ENCODE assay signal across 22 cellular contexts in genomic region chr5:180371949-180372348, GRCh38. TPM values are rescaled to one million over a fixed set of nuclear protein-coding genes. Genes with fewer than 3 reads are reported as not detected.
A peak's percentile ranks its signal among the peaks of the same experiment; 100 is the strongest.
DNase-seq lines count a peak whose midpoint lies in the region; ATAC-seq and TF ChIP-seq lines count a peak whose summit lies in the region.
"Had no signal": no experiment of that assay in that cellular context is flagged by ENCODE, and none has a peak within 500 bp of the region (broad histone marks: within the 10 kb centered on the region; RNA-seq: fewer than 3 reads in every experiment).

No MANE protein-coding gene starts in this region.

- CTCF ChIA-PET in HEK293 (lab: Yijun Ruan, JAX): interaction anchor here (0.7 to 1.1 kb wide), 4 partner anchors 78 to 297 kb away, joined by 3 to 4 read pairs (median 4); no protein-coding TSS in a partner anchor

- no peak overlapping the region for H3K27ac Mint-ChIP-seq in GM23338
- H3K27ac Mint-ChIP-seq: B cell; CD4-positive, CD25-positive, alpha-beta regulatory T cell; CD8-positive, alpha-beta T cell had no signal

- H3K23ac ChIP-seq in neuronal stem cell (ENCODE audit: low read depth, low read length, poor library complexity): no peak overlapping the region

- H2BK12ac ChIP-seq in neuronal stem cell (ENCODE audit: low read length): no peak overlapping the region

- H4K91ac ChIP-seq in neuronal stem cell (ENCODE audit: low read depth, low read length, poor library complexity): no peak overlapping the region

- H3K9ac ChIP-seq in neuronal stem cell (ENCODE audit: low read depth, low read length, poor library complexity): peak overlapping the region; percentile 7
- H3K9ac ChIP-seq: BLaER1 had no signal

- H3K9me2 ChIP-seq in GM23338 (ENCODE audit: insufficient read depth): no peaks in the 10 kb centered on the region

- H2BK120ac ChIP-seq in neuronal stem cell (ENCODE audit: low read depth, low read length): no peak overlapping the region

- H3F3A ChIP-seq in GM23338 (replicated peaks; ENCODE audit: low read depth): no peaks in the 10 kb centered on the region

- no peak for TF ChIP-seq EP300 in suprapubic skin (IDR thresholded peaks at IDR 0.05)

- H3K9me3 ChIP-seq in HEK293 (ENCODE audit: control insufficient read depth, insufficient read depth, low read depth, low read length) (no peaks in the 10 kb centered on the region), neuronal stem cell (replicated peaks in 1 of 2; ENCODE audit: control insufficient read depth in 2 of 2, insufficient read depth in 1 of 2, low read depth in 1 of 2, low read length in 2 of 2) (no peaks in the 10 kb centered on the region), breast epithelium (no peaks in the 10 kb centered on the region), suprapubic skin (no peaks in the 10 kb centered on the region)
- H3K9me3 ChIP-seq: BLaER1, Caco-2, HAP-1 had no signal

- POLR2A ChIA-PET in HEK293 (lab: Yijun Ruan, JAX): no interaction called here

- TF ChIP-seq POLR2A in breast epithelium (IDR thresholded peaks at IDR 0.05): no peak
- no peak for TF ChIP-seq POLR2A in suprapubic skin (IDR thresholded peaks at IDR 0.05)

- no peak overlapping the region for H2BK5ac ChIP-seq in neuronal stem cell (ENCODE audit: low read length)

- TF ChIP-seq CTCF in GM23338 (conservative IDR thresholded peaks at IDR 0.05; ENCODE audit: low read depth in 2 of 2) (no peak), HEK293 (tag by site-specific recombination; IDR thresholded peaks at IDR 0.05) (no peak), breast epithelium (IDR thresholded peaks at IDR 0.05) (no peak), suprapubic skin (IDR thresholded peaks at IDR 0.05) (no peak)

- no peak overlapping the region for H3K14ac ChIP-seq in neuronal stem cell (ENCODE audit: low read length)

- H3K4me2 ChIP-seq in GM23338 (no peak overlapping the region), neuronal stem cell (ENCODE audit: insufficient read depth, low read length, poor library complexity, severe bottlenecking) (no peak overlapping the region)
- H3K4me2 ChIP-seq: BLaER1 had no signal

- H3K36me3 ChIP-seq in GM23338 (ENCODE audit: insufficient read depth) (no peaks in the 10 kb centered on the region), HEK293 (ENCODE audit: control insufficient read depth in 2 of 2, insufficient read depth in 1 of 2, low read length in 2 of 2) (no peaks in the 10 kb centered on the region), neuronal stem cell (replicated peaks in 1 of 2; ENCODE audit: control insufficient read depth in 2 of 2, insufficient read depth in 2 of 2, low read length in 2 of 2) (no peaks in the 10 kb centered on the region), breast epithelium (no peaks in the 10 kb centered on the region), suprapubic skin (no peaks in the 10 kb centered on the region)
- H3K36me3 ChIP-seq: BLaER1, HAP-1 had no signal

- H3K4me1 ChIP-seq in GM23338 (ENCODE audit: insufficient read depth): no peaks in the 10 kb centered on the region
- no peaks in the 10 kb centered on the region for H3K4me1 ChIP-seq in HEK293 (ENCODE audit: control insufficient read depth, insufficient read depth, low read length)
- H3K4me1 ChIP-seq in neuronal stem cell (ENCODE audit: control insufficient read depth in 2 of 2, insufficient read depth in 1 of 2, low read depth in 1 of 2, low read length in 2 of 2): no peaks in the 10 kb centered on the region
- no peaks in the 10 kb centered on the region for H3K4me1 ChIP-seq in breast epithelium
- H3K4me1 ChIP-seq in suprapubic skin: no peaks in the 10 kb centered on the region
- H3K4me1 ChIP-seq: Caco-2, HAP-1 had no signal

- H3K27me3 Mint-ChIP-seq in GM23338 (ENCODE audit: insufficient read depth, low read depth, poor library complexity): peaks cover 4% of the 10 kb centered on the region
- H3K27me3 Mint-ChIP-seq: B cell had no signal

- H2AFZ ChIP-seq in GM23338 (0 out of 2 replicates have a peak overlapping the region, but pooled peaks have one; percentile 38), neuronal stem cell (ENCODE audit: low read length) (no peak overlapping the region)

- H3K9me3 Mint-ChIP-seq in GM23338: no peaks in the 10 kb centered on the region
- H3K9me3 Mint-ChIP-seq: CD8-positive, alpha-beta T cell had no signal

- H2BK15ac ChIP-seq in neuronal stem cell (ENCODE audit: low read length): no peak overlapping the region

- H3K18ac ChIP-seq in neuronal stem cell (ENCODE audit: low read length): peak overlapping the region; percentile 77

- H4K20me1 ChIP-seq in GM23338 (replicated peaks; ENCODE audit: insufficient read depth): no peaks in the 10 kb centered on the region
- H4K20me1 ChIP-seq: BLaER1 had no signal

- H3K4ac ChIP-seq in neuronal stem cell (ENCODE audit: low read length): no peak overlapping the region

- H4K8ac ChIP-seq in neuronal stem cell (ENCODE audit: low read depth, low read length): no peak overlapping the region

- H3K79me1 ChIP-seq in neuronal stem cell (ENCODE audit: low read depth, low read length): peaks cover 2% of the 10 kb centered on the region

- intact Hi-C loops in breast epithelium (cut with DNase I; ENCODE audit: low total_unique reads): no loop called here

- H3K4me3 Mint-ChIP-seq in GM23338: no peak overlapping the region
- H3K4me3 Mint-ChIP-seq: B cell; CD4-positive, CD25-positive, alpha-beta regulatory T cell; CD8-positive, alpha-beta T cell had no signal

- H3K4me1 Mint-ChIP-seq in GM23338: no peaks in the 10 kb centered on the region; the same call in 2 of the 3 replicates
- H3K4me1 Mint-ChIP-seq: B cell; CD4-positive, CD25-positive, alpha-beta regulatory T cell had no signal

- H3K27me3 ChIP-seq in GM23338 (ENCODE audit: insufficient read depth): no peaks in the 10 kb centered on the region
- H3K27me3 ChIP-seq in neuronal stem cell (ENCODE audit: control insufficient read depth in 3 of 3, insufficient read depth in 3 of 3, low read depth in 1 of 3, low read length in 3 of 3): peaks cover 0 to 7% (median 0%) of the 10 kb centered on the region in 3 experiments
- H3K27me3 ChIP-seq in breast epithelium: no peaks in the 10 kb centered on the region
- H3K27me3 ChIP-seq in suprapubic skin: no peaks in the 10 kb centered on the region
- H3K27me3 ChIP-seq: BLaER1 had no signal

- H3K79me2 ChIP-seq in GM23338 (replicated peaks; ENCODE audit: insufficient read depth): no peaks in the 10 kb centered on the region

- H3K36me3 Mint-ChIP-seq in GM23338 (ENCODE audit: low read depth): no peaks in the 10 kb centered on the region
- H3K36me3 Mint-ChIP-seq: CD4-positive, CD25-positive, alpha-beta regulatory T cell; CD8-positive, alpha-beta T cell had no signal

- DNase-seq in GM23338 (ENCODE audit: low spot score) (no peak), neuronal stem cell (ENCODE audit: low spot score) (no peak), breast epithelium (ENCODE audit: low spot score in 2 of 2) (no peak), suprapubic skin (ENCODE audit: low spot score in 2 of 2) (no peak), NCI-H187 treated with DMSO at 0.1 percent for 48 hours (lab: John Stamatoyannopoulos, UW) (no peak), occipital lobe (lab: John Stamatoyannopoulos, UW) (no peak)
- DNase-seq: Caco-2; CD4-positive, CD25-positive, alpha-beta regulatory T cell; CD8-positive, alpha-beta T cell; DMS 273 treated with DMSO at 0.1 percent for 48 hours; DMS79; EL; GDM1; GOT3 had no signal

- WGBS in neuronal stem cell (ENCODE audit: extremely low coverage in 2 of 2, insufficient read length in 2 of 2, insufficient replicate concordance in 1 of 2), 2 donors: no CpG with 5 or more reads among the region's 5 CpGs
- 100% methylated on average over 4 of the region's 5 CpGs for WGBS in suprapubic skin

- H3K4me3 ChIP-seq in GM23338 (no peak overlapping the region), HEK293 (ENCODE audit: low read depth, low read length) (no peak overlapping the region), neuronal stem cell (ENCODE audit: low read length in 2 of 2) (no peak overlapping the region), breast epithelium (no peak overlapping the region), suprapubic skin (no peak overlapping the region)
- H3K4me3 ChIP-seq: BLaER1, GM12878, HAP-1 had no signal

- peak; percentile 28 for ATAC-seq in GM23338
- ATAC-seq in esophagus mucosa: peak; percentile 27
- ATAC-seq: CD8-positive, alpha-beta T cell; GM12878 had no signal

- H3K27ac ChIP-seq in GM23338 (ENCODE audit: low read depth) (no peak overlapping the region), HEK293 (ENCODE audit: extremely low read depth, low read depth, low read length) (no peak overlapping the region), neuronal stem cell (replicated peaks; ENCODE audit: low read length) (no peak overlapping the region), breast epithelium (no peak overlapping the region), suprapubic skin (no peak overlapping the region)
- H3K27ac ChIP-seq: 22Rv1, BLaER1, C4-2B had no signal

- H2AK5ac ChIP-seq in neuronal stem cell (ENCODE audit: low read depth, low read length): no peak overlapping the region

TF ChIP-seq in GM23338, 12 proteins besides CTCF, POLR2A, EP300 and RAD21 (continues in another document):
- TF ChIP-seq POLR2AphosphoS5 (IDR thresholded peaks at IDR 0.05; ENCODE audit: low read depth) (no peak), ETS1 (IDR thresholded peaks at IDR 0.05) (no peak)

TF ChIP-seq in HEK293, 187 proteins besides CTCF, POLR2A, EP300 and RAD21 (continues in another document):
- TF ChIP-seq ZFP37 (tag by site-specific recombination; IDR thresholded peaks at IDR 0.05): no peak
- TF ChIP-seq ZIC2 (tag by site-specific recombination; IDR thresholded peaks at IDR 0.05): peak; percentile 80
- TF ChIP-seq KLF17 (tag by site-specific recombination; IDR thresholded peaks at IDR 0.05): no peak

RNA-seq across cellular contexts. Expression of gene GFPT2, which starts 18.8 kb away (rescaled TPM):
- total RNA-seq in GM23338 (2014; rRNA removed; shearing (Covaris generic)): 103 and 120 TPM in 2 replicates
- polyA plus RNA-seq in GM23338 (2016; fragmentation: Nextera tagmentation; extraction: Ambion mirVana): 74.6 and 82.6 TPM in 2 replicates
- total RNA-seq in esophagus mucosa (1.1 TPM), breast epithelium (10 to 100 TPM; 27.2 to 60.0 (median 52.5) TPM), suprapubic skin (1 to 10 TPM; 2.9 to 6.9 (median 4.3) TPM), occipital lobe (11.4 TPM)
- 17.6 TPM for polyA plus RNA-seq in neuronal stem cell (2013, experiment 1 of 2)
- polyA plus RNA-seq in neuronal stem cell (2013, experiment 2 of 2): 16.4 TPM
- total RNA-seq: CD4-positive, CD25-positive, alpha-beta regulatory T cell had no signal
